Comparison of ENCODE assay signal across 13 cellular contexts in genomic region chr5:7592910-7593309, GRCh38.
DNase-seq lines count a peak whose midpoint lies in the region; ATAC-seq and TF ChIP-seq lines count a peak whose summit lies in the region.
"Had no signal": no experiment of that assay in that cellular context is flagged by ENCODE, and none has a peak within 500 bp of the region (broad histone marks: within the 10 kb centered on the region; RNA-seq: fewer than 3 reads in every experiment).

No MANE protein-coding gene starts in this region.

- H3K4me2 ChIP-seq in SK-N-SH = no peak overlapping the region

- H3K36me3 ChIP-seq in SK-N-SH (replicated peaks in 1 of 2; ENCODE audit: control insufficient read depth in 1 of 2, insufficient read depth in 2 of 2, low read length in 1 of 2) (no peaks in the 10 kb centered on the region), mucosa of descending colon (ENCODE audit: low read depth) (no peaks in the 10 kb centered on the region)

- no peaks in the 10 kb centered on the region; the same call in 1 of the 2 replicates for H3K27me3 Mint-ChIP-seq in HFFc6 (ENCODE audit: insufficient read depth)
- H3K27me3 Mint-ChIP-seq: stimulated activated naive CD8-positive, alpha-beta T cell treated with anti-CD3 and anti-CD28 coated beads, Interleukin-15, amount 100 ng/mL, for 72 hours had no signal

- H3K27me3 ChIP-seq in SK-N-SH (ENCODE audit: insufficient read depth) = no peaks in the 10 kb centered on the region

- DNase-seq in ELF-1 (ENCODE audit: low read depth, low spot score) (peak; percentile 14), HFFc6 (no peak), SK-N-SH (peak; percentile 6), mucosa of descending colon (peak in 2 of 3 donors; percentile 22 to 23), posterior vena cava (ENCODE audit: low spot score) (no peak)
- DNase-seq: effector memory CD4-positive, alpha-beta T cell; stimulated activated naive CD8-positive, alpha-beta T cell treated with anti-CD3 and anti-CD28 coated beads, Interleukin-15, amount 100 ng/mL, for 72 hours; SW 1271 had no signal

- TF ChIP-seq EP300 in SK-N-SH (IDR thresholded peaks at IDR 0.05; ENCODE audit: borderline replicate concordance in 1 of 2, low read depth in 1 of 2, low read length in 1 of 2) = no peak

- peaks cover 36% of the 10 kb centered on the region for H3K9me3 Mint-ChIP-seq in HFFc6
- H3K9me3 Mint-ChIP-seq: activated T-helper 2 cell treated with anti-CD3 and anti-CD28 coated beads, Interferon-gamma antibody, Interleukin-2, Interleukin-4, amounts not matched to agents 10 μg/mL and 5 μg/mL and 100 μg/mL, durations not matched to agents 14 hours and 24 hours and 36 hours; stimulated activated naive CD8-positive, alpha-beta T cell treated with anti-CD3 and anti-CD28 coated beads, Interleukin-15, amount 100 ng/mL, for 72 hours had no signal

- no peaks in the 10 kb centered on the region for H3F3A ChIP-seq in SK-N-SH (replicated peaks; ENCODE audit: insufficient read depth)

- H3K4me1 ChIP-seq in SK-N-SH (ENCODE audit: control insufficient read depth in 1 of 2, insufficient read depth in 2 of 2, low read depth in 1 of 2, low read length in 1 of 2) (no peaks in the 10 kb centered on the region), mucosa of descending colon (ENCODE audit: low read depth) (no peaks in the 10 kb centered on the region)

- no peaks in the 10 kb centered on the region for H3K79me2 ChIP-seq in SK-N-SH (ENCODE audit: insufficient read depth)

- POLR2A ChIA-PET in SK-N-SH (lab: Yijun Ruan, JAX) = no interaction called here

- H3K27ac Mint-ChIP-seq in HFFc6 = no peak overlapping the region
- H3K27ac Mint-ChIP-seq: activated T-helper 2 cell treated with anti-CD3 and anti-CD28 coated beads, Interferon-gamma antibody, Interleukin-2, Interleukin-4, amounts not matched to agents 10 μg/mL and 5 μg/mL and 100 μg/mL, durations not matched to agents 14 hours and 24 hours and 36 hours had no signal

- H3K4me3 ChIP-seq in SK-N-SH (ENCODE audit: low read depth in 2 of 2, low read length in 1 of 2) = no peak overlapping the region
- no peak overlapping the region for H3K4me3 ChIP-seq in mucosa of descending colon
- H3K4me3 ChIP-seq: skin epidermis had no signal

- H3K9me3 ChIP-seq in SK-N-SH = no peaks in the 10 kb centered on the region
- H3K9me3 ChIP-seq in mucosa of descending colon = no peaks in the 10 kb centered on the region

- no peak overlapping the region for H3K9ac ChIP-seq in SK-N-SH

- peak; percentile 50 for TF ChIP-seq RAD21 in SK-N-SH (IDR thresholded peaks at IDR 0.05; ENCODE audit: low read length)

- TF ChIP-seq CTCF in HFFc6 (IDR thresholded peaks at IDR 0.05) (peak; percentile 8; the same call in 1 of the 2 replicates), SK-N-SH (IDR thresholded peaks at IDR 0.05) (peak; percentile 58), mucosa of descending colon (IDR thresholded peaks at IDR 0.05) (no peak)

- CTCF ChIA-PET in SK-N-SH (lab: Yijun Ruan, JAX) = interaction anchor here (0.9 to 1.2 kb wide), 4 partner anchors 8 to 828 kb away, joined by 3 to 5 read pairs (median 4); no protein-coding TSS in a partner anchor

- H4K20me1 ChIP-seq in SK-N-SH (ENCODE audit: insufficient read depth) = no peaks in the 10 kb centered on the region

- H3K4me3 Mint-ChIP-seq in HFFc6 = no peak overlapping the region
- H3K4me3 Mint-ChIP-seq: stimulated activated naive CD8-positive, alpha-beta T cell treated with anti-CD3 and anti-CD28 coated beads, Interleukin-15, amount 100 ng/mL, for 72 hours had no signal

- no peak for ATAC-seq in mucosa of descending colon
- ATAC-seq in HG02588 (IDR thresholded peaks at IDR 0.05; ENCODE audit: unreplicated experiment) = no peak
- no peak for ATAC-seq in HG02763 (IDR thresholded peaks at IDR 0.05; ENCODE audit: unreplicated experiment)
- ATAC-seq: left colon; stimulated activated naive CD8-positive, alpha-beta T cell treated with anti-CD3 and anti-CD28 coated beads, Interleukin-15, amount 100 ng/mL, for 72 hours had no signal

- no peak overlapping the region for H3K27ac ChIP-seq in SK-N-SH (ENCODE audit: low read depth in 2 of 2, low read length in 1 of 2)
- H3K27ac ChIP-seq: skin epidermis had no signal

- H3K9me2 ChIP-seq in SK-N-SH = no peaks in the 10 kb centered on the region

- 16% methylated on average over 6 of the region's 6 CpGs for WGBS in SK-N-SH (ENCODE audit: low lambda C conversion rate)

- H3K36me3 Mint-ChIP-seq in HFFc6 (ENCODE audit: low read depth) = no peaks in the 10 kb centered on the region; the same call in 1 of the 2 replicates

- no peaks in the 10 kb centered on the region for H3K4me1 Mint-ChIP-seq in HFFc6 (ENCODE audit: low read depth)
- H3K4me1 Mint-ChIP-seq: stimulated activated naive CD8-positive, alpha-beta T cell treated with anti-CD3 and anti-CD28 coated beads, Interleukin-15, amount 100 ng/mL, for 72 hours had no signal

- H2AFZ ChIP-seq in SK-N-SH (ENCODE audit: low read depth) = no peak overlapping the region

- intact Hi-C loops in mucosa of descending colon (cut with DNase I, micrococcal nuclease) (no loop called here), posterior vena cava (cut with DNase I) (no loop called here)

TF ChIP-seq in SK-N-SH, 30 proteins besides CTCF, POLR2A, EP300 and RAD21:
- TF ChIP-seq SMC3 (IDR thresholded peaks at IDR 0.05; ENCODE audit: low read depth, low read length) (peak; percentile 46), TCF12 (IDR thresholded peaks at IDR 0.05) (no peak), RFX5 (IDR thresholded peaks at IDR 0.05; ENCODE audit: low read length) (no peak)
- TF ChIP-seq, protein P1, sequence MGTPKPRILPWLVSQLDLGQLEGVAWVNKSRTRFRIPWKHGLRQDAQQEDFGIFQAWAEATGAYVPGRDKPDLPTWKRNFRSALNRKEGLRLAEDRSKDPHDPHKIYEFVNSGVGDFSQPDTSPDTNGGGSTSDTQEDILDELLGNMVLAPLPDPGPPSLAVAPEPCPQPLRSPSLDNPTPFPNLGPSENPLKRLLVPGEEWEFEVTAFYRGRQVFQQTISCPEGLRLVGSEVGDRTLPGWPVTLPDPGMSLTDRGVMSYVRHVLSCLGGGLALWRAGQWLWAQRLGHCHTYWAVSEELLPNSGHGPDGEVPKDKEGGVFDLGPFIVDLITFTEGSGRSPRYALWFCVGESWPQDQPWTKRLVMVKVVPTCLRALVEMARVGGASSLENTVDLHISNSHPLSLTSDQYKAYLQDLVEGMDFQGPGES (IDR thresholded peaks at IDR 0.05; ENCODE audit: low read depth, low read length) = no peak

Comparison
In these comparisons a context has a peak if more than half of its experiments do, and no peak if none do; other contexts are left out.
1. DNase-seq: peak in ELF-1 (single experiment), SK-N-SH (single experiment) and mucosa of descending colon (2 of 3); none in HFFc6 (single experiment) and posterior vena cava (single experiment).